19 cellular contexts compared by ENCODE assay signal in genomic region chr4:83214079-83214478, GRCh38.
A peak's percentile ranks its signal among the peaks of the same experiment; 100 is the strongest.
DNase-seq lines count a peak whose midpoint lies in the region; ATAC-seq, FAIRE-seq and TF ChIP-seq lines count a peak whose summit lies in the region.
"Had no signal": no experiment of that assay in that cellular context is flagged by ENCODE, and none has a peak within 500 bp of the region (broad histone marks: within the 10 kb centered on the region; RNA-seq: fewer than 3 reads in every experiment).

No MANE protein-coding gene starts in this region.

- peak overlapping the region in 6 of 10 donors; percentile 5 to 97 (median 58) for H3K27ac Mint-ChIP-seq in naive thymus-derived CD8-positive, alpha-beta T cell
- H3K27ac Mint-ChIP-seq in osteocyte (ENCODE audit: unreplicated experiment): no peak overlapping the region

- no peak overlapping the region for H4K8ac ChIP-seq in IMR-90 (ENCODE audit: low read depth in 2 of 2, low read length in 2 of 2)

- no peak for TF ChIP-seq EP300 in HepG2 (IDR thresholded peaks at IDR 0.05; ENCODE audit: low read depth in 2 of 2, low read length in 2 of 2)
- TF ChIP-seq EP300 in HepG2 (CRISPR knock-in tag; IDR thresholded peaks at IDR 0.05; ENCODE audit: borderline replicate concordance): no peak
- no peak for TF ChIP-seq EP300 in K562 (IDR thresholded peaks at IDR 0.05; ENCODE audit: low read length)

- H2AK9ac ChIP-seq in IMR-90 (replicated peaks; ENCODE audit: low read depth, low read length, poor library complexity): no peak overlapping the region

- H3K4me2 ChIP-seq in HepG2 (ENCODE audit: low read depth, low read length) (no peak overlapping the region), IMR-90 (ENCODE audit: low read depth, low read length) (no peak overlapping the region), K562 (ENCODE audit: insufficient read depth, low read length) (no peak overlapping the region)

- TF ChIP-seq RAD21 in HepG2 (CRISPR knock-in tag; IDR thresholded peaks at IDR 0.05) (no peak), IMR-90 (IDR thresholded peaks at IDR 0.05; ENCODE audit: low read length) (no peak), K562 (CRISPR knock-in tag; conservative IDR thresholded peaks at IDR 0.05 in 1 of 2, IDR thresholded peaks at IDR 0.05 in 1 of 2) (no peak)

- no peak overlapping the region for H3K4me3 Mint-ChIP-seq in naive thymus-derived CD8-positive, alpha-beta T cell
- no peak overlapping the region for H3K4me3 Mint-ChIP-seq in osteocyte (ENCODE audit: unreplicated experiment)

- no peak overlapping the region for H3K14ac ChIP-seq in IMR-90 (replicated peaks; ENCODE audit: low read depth, low read length)

- H3K4me1 ChIP-seq in HepG2 (ENCODE audit: insufficient read depth, low read length) (peaks cover under 1% of the 10 kb centered on the region; the same call in 1 of the 2 replicates), right lobe of liver (no peaks in the 10 kb centered on the region), IMR-90 (ENCODE audit: control insufficient read depth, insufficient read depth, low read length) (no peaks in the 10 kb centered on the region), K562 (replicated peaks in 1 of 2; ENCODE audit: control insufficient read depth in 2 of 2, insufficient read depth in 2 of 2, low read length in 2 of 2) (no peaks in the 10 kb centered on the region; a peak in 1 of 5 replicates), SJCRH30 (no peaks in the 10 kb centered on the region)
- H3K4me1 ChIP-seq: BE2C, HAP-1 had no signal

- FAIRE-seq in HepG2 (lab: Jason Lieb, UNC) (no peak), K562 (lab: Jason Lieb, UNC) (no peak)

- H3K27ac ChIP-seq in HepG2 (ENCODE audit: extremely low read length, insufficient read depth, low read length) (no peak overlapping the region), right lobe of liver (no peak overlapping the region), IMR-90 (ENCODE audit: insufficient read depth, low read length) (no peak overlapping the region), K562 (ENCODE audit: extremely low read depth, low read depth, low read length) (no peak overlapping the region), SJCRH30 (no peak overlapping the region)
- H3K27ac ChIP-seq: GM23248, HL-60 had no signal

- H3K36me3 Mint-ChIP-seq in naive thymus-derived CD8-positive, alpha-beta T cell: no peaks in the 10 kb centered on the region
- H3K36me3 Mint-ChIP-seq in osteocyte (ENCODE audit: unreplicated experiment): no peaks in the 10 kb centered on the region
- H3K36me3 Mint-ChIP-seq: CD4-positive, alpha-beta memory T cell had no signal

- H2AK5ac ChIP-seq in IMR-90 (ENCODE audit: low read depth, low read length): no peak overlapping the region

- H3K27me3 ChIP-seq in HepG2 (ENCODE audit: control insufficient read depth in 1 of 2, insufficient read depth in 2 of 2, low read length in 2 of 2) (no peaks in the 10 kb centered on the region; a peak in 1 of 5 replicates), right lobe of liver (no peaks in the 10 kb centered on the region), IMR-90 (ENCODE audit: control insufficient read depth, insufficient read depth, low read length) (no peaks in the 10 kb centered on the region; the same call in 1 of the 2 replicates), K562 (ENCODE audit: control insufficient read depth in 2 of 2, insufficient read depth in 2 of 2, low read length in 2 of 2) (peaks cover 8 to 18% of the 10 kb centered on the region in 2 experiments; a peak in 4 of 5 replicates), SJCRH30 (no peaks in the 10 kb centered on the region)
- H3K27me3 ChIP-seq: BE2C had no signal

- no peak overlapping the region for H3K56ac ChIP-seq in IMR-90 (ENCODE audit: extremely low read depth, insufficient read depth, low read length)

- no peak overlapping the region for H3K9ac ChIP-seq in HepG2 (ENCODE audit: insufficient read depth, low read depth, low read length)
- H3K9ac ChIP-seq in IMR-90 (ENCODE audit: low read depth, low read length): no peak overlapping the region
- H3K9ac ChIP-seq in K562 (ENCODE audit: insufficient read depth in 1 of 2, low read depth in 2 of 2, low read length in 2 of 2): no peak overlapping the region
- H3K9ac ChIP-seq: GM23248 had no signal

- H3K23ac ChIP-seq in IMR-90 (ENCODE audit: low read depth, low read length): no peak overlapping the region

- H4K91ac ChIP-seq in IMR-90 (ENCODE audit: insufficient read depth, low read depth, low read length): no peak overlapping the region

- intact Hi-C loops in HepG2 (cut with micrococcal nuclease; ENCODE audit: unreplicated experiment): no loop called here
- intact Hi-C loops in right lobe of liver (cut with DNase I): no loop called here
- intact Hi-C loops in IMR-90 (cut with micrococcal nuclease): no loop called here
- intact Hi-C loops in K562 (cut with micrococcal nuclease): no loop called here

- BruUV-seq in HepG2 (replicated peaks; lab: Mats Ljungman, UMichigan) (no TSS peak), IMR-90 (replicated peaks; lab: Mats Ljungman, UMichigan) (no TSS peak), K562 (replicated peaks; lab: Mats Ljungman, UMichigan) (no TSS peak)

- H3K27me3 Mint-ChIP-seq in naive thymus-derived CD8-positive, alpha-beta T cell: no peaks in the 10 kb centered on the region
- H3K27me3 Mint-ChIP-seq in osteocyte (ENCODE audit: unreplicated experiment): no peaks in the 10 kb centered on the region
- H3K27me3 Mint-ChIP-seq: CD4-positive, alpha-beta memory T cell; IgD-negative memory B cell had no signal

- DNase-seq in HepG2 (ENCODE audit: low spot score): no peak
- no peak for DNase-seq in right lobe of liver
- no peak for DNase-seq in IMR-90
- no peak for DNase-seq in K562 (ENCODE audit: extremely low read depth in 1 of 4, low spot score in 3 of 4)
- no peak for DNase-seq in naive thymus-derived CD8-positive, alpha-beta T cell
- DNase-seq in DMS153 (lab: John Stamatoyannopoulos, UW): no peak
- DNase-seq in SJCRH30: no peak
- DNase-seq in osteocyte (ENCODE audit: extremely low spot score, unreplicated experiment): no peak
- DNase-seq: 8988T; BE2C; C1 segment of cervical spinal cord; CD4-positive, alpha-beta memory T cell; DMS79 treated with DMSO at 0.1 percent for 48 hours; GF-D8; GM23248; KG1 had no signal

- no peak overlapping the region for H2BK20ac ChIP-seq in IMR-90 (ENCODE audit: low read depth, low read length)

- CTCF ChIA-PET in HepG2 (lab: Yijun Ruan, JAX; ENCODE audit: low intra/inter-chr PET ratio, low total read pairs) (no interaction called here), IMR-90 (lab: Yijun Ruan, JAX) (no interaction called here), K562 (lab: Yijun Ruan, JAX; ENCODE audit: low intra/inter-chr PET ratio) (no interaction called here)

- H2BK120ac ChIP-seq in IMR-90 (ENCODE audit: low read depth, low read length): no peak overlapping the region

- H3K4me1 Mint-ChIP-seq in naive thymus-derived CD8-positive, alpha-beta T cell: peaks cover 44 to 97% (median 92%) of the 10 kb centered on the region in 4 donors
- peaks cover 5% of the 10 kb centered on the region for H3K4me1 Mint-ChIP-seq in osteocyte (ENCODE audit: unreplicated experiment)

- no peak for TF ChIP-seq CTCF in HepG2 (CRISPR knock-in tag; IDR thresholded peaks at IDR 0.05)
- TF ChIP-seq CTCF in right lobe of liver (IDR thresholded peaks at IDR 0.05): no peak
- TF ChIP-seq CTCF in IMR-90 (conservative IDR thresholded peaks at IDR 0.05; ENCODE audit: low read depth, low read length): no peak
- TF ChIP-seq CTCF in K562 (IDR thresholded peaks at IDR 0.05 in 2 of 3, conservative IDR thresholded peaks at IDR 0.05 in 1 of 3; ENCODE audit: insufficient read depth in 2 of 3, low read depth in 1 of 3, low read length in 3 of 3): no peak
- TF ChIP-seq CTCF in osteocyte (IDR thresholded peaks at IDR 0.05): no peak

- H3K36me3 ChIP-seq in HepG2 (replicated peaks in 1 of 2; ENCODE audit: control insufficient read depth in 1 of 2, insufficient read depth in 2 of 2, low read length in 2 of 2) (no peaks in the 10 kb centered on the region), right lobe of liver (no peaks in the 10 kb centered on the region), IMR-90 (ENCODE audit: control insufficient read depth, insufficient read depth, low read length) (no peaks in the 10 kb centered on the region), K562 (ENCODE audit: control insufficient read depth, insufficient read depth, low read length) (no peaks in the 10 kb centered on the region), SJCRH30 (no peaks in the 10 kb centered on the region)
- H3K36me3 ChIP-seq: BE2C, HAP-1 had no signal

- POLR2A ChIA-PET in HepG2 (lab: Yijun Ruan, JAX) (no interaction called here), IMR-90 (lab: Charles Lee; ENCODE audit: unreplicated experiment) (no interaction called here), K562 (lab: Yijun Ruan, JAX) (no interaction called here)
- POLR2A ChIA-PET in naive thymus-derived CD8-positive, alpha-beta T cell (lab: Charles Lee): interaction anchor here (0.6 to 6.5 kb wide), 2 partner anchors 103 to 122 kb away, joined by 3 to 104 read pairs; partner anchors contain the start of gene PLAC8

- H3K9me3 Mint-ChIP-seq in naive thymus-derived CD8-positive, alpha-beta T cell: peaks cover 0 to 5% (median 0%) of the 10 kb centered on the region in 9 donors
- peaks cover 2% of the 10 kb centered on the region for H3K9me3 Mint-ChIP-seq in osteocyte (ENCODE audit: unreplicated experiment)

- H4K20me1 ChIP-seq in HepG2 (ENCODE audit: insufficient read depth, low read length): no peaks in the 10 kb centered on the region
- no peaks in the 10 kb centered on the region for H4K20me1 ChIP-seq in IMR-90 (ENCODE audit: insufficient read depth, low read length)
- no peaks in the 10 kb centered on the region for H4K20me1 ChIP-seq in K562 (replicated peaks; ENCODE audit: control insufficient read depth, insufficient read depth, low read length)

- no peak overlapping the region for H2BK15ac ChIP-seq in IMR-90 (ENCODE audit: low read depth, low read length)

- H3K9me1 ChIP-seq in IMR-90 (ENCODE audit: insufficient read depth, low read length) (no peaks in the 10 kb centered on the region; the same call in 1 of the 2 replicates), K562 (ENCODE audit: control insufficient read depth, insufficient read depth, low read length) (no peaks in the 10 kb centered on the region)

- dilution Hi-C loops in IMR-90 (cut with HindIII; ENCODE audit: low sequenced_read_pairs, unreplicated experiment): no loop called here

- no peak overlapping the region for H2BK5ac ChIP-seq in IMR-90 (ENCODE audit: low read depth, low read length, poor library complexity, severe bottlenecking)

- H3K79me2 ChIP-seq in HepG2 (ENCODE audit: insufficient read depth, low read length): no peaks in the 10 kb centered on the region
- no peaks in the 10 kb centered on the region for H3K79me2 ChIP-seq in K562 (ENCODE audit: control insufficient read depth, insufficient read depth, low read length)

- in situ Hi-C loops in HepG2 (cut with HindIII; ENCODE audit: extremely low pct_ligation_motif_present, low pct_unique_long_range_greater_than_20kb): no loop called here
- in situ Hi-C loops in IMR-90 (cut with MboI; ENCODE audit: low sequenced_read_pairs): no loop called here
- in situ Hi-C loops in K562 (cut with MboI): no loop called here

- no peaks in the 10 kb centered on the region for H3K79me1 ChIP-seq in IMR-90 (ENCODE audit: low read depth in 1 of 2, low read length in 2 of 2)

- no peak overlapping the region for H4K5ac ChIP-seq in IMR-90 (ENCODE audit: low read depth, low read length)

- H3K4ac ChIP-seq in IMR-90 (ENCODE audit: low read depth, low read length): no peak overlapping the region

- H2AFZ ChIP-seq in HepG2 (ENCODE audit: low read length): no peak overlapping the region
- no peak overlapping the region for H2AFZ ChIP-seq in IMR-90 (replicated peaks; ENCODE audit: low read length, poor library complexity)
- H2AFZ ChIP-seq in K562 (ENCODE audit: low read depth, low read length): no peak overlapping the region
- H2AFZ ChIP-seq: GM23248 had no signal

- ATAC-seq in HepG2 (no peak), right lobe of liver (no peak), IMR-90 (ENCODE audit: low read depth) (no peak), K562 (no peak)
- no peak for ATAC-seq in naive thymus-derived CD8-positive, alpha-beta T cell

- H3K4me3 ChIP-seq in HepG2 (replicated peaks in 1 of 3; ENCODE audit: insufficient read depth in 1 of 3, low read depth in 2 of 3, low read length in 3 of 3) (no peak overlapping the region), right lobe of liver (no peak overlapping the region), IMR-90 (ENCODE audit: insufficient read depth, low read depth, low read length) (no peak overlapping the region), K562 (no peak overlapping the region), SJCRH30 (no peak overlapping the region)
- H3K4me3 ChIP-seq: GM23248, HAP-1 had no signal

- H3K9me3 ChIP-seq in HepG2 (ENCODE audit: low read length): no peaks in the 10 kb centered on the region
- no peaks in the 10 kb centered on the region for H3K9me3 ChIP-seq in right lobe of liver
- H3K9me3 ChIP-seq in IMR-90 (ENCODE audit: control insufficient read depth, insufficient read depth, low read length): peaks cover 6% of the 10 kb centered on the region
- H3K9me3 ChIP-seq in K562 (replicated peaks; ENCODE audit: control insufficient read depth, insufficient read depth, low read depth, low read length): no peaks in the 10 kb centered on the region; the same call in 1 of the 2 replicates
- peaks cover 11% of the 10 kb centered on the region for H3K9me3 ChIP-seq in SJCRH30 (replicated peaks)
- H3K9me3 ChIP-seq: BE2C, HAP-1 had no signal

- TF ChIP-seq POLR2A in HepG2 (IDR thresholded peaks at IDR 0.05; ENCODE audit: insufficient read depth in 1 of 2, low read depth in 2 of 2, low read length in 2 of 2) (no peak), right lobe of liver (IDR thresholded peaks at IDR 0.05) (no peak), IMR-90 (IDR thresholded peaks at IDR 0.05; ENCODE audit: low read depth, low read length) (no peak), K562 (conservative IDR thresholded peaks at IDR 0.05) (no peak)

- no peak overlapping the region for H3K18ac ChIP-seq in IMR-90 (ENCODE audit: low read depth, low read length)

Comparison
In these comparisons a context has a peak if more than half of its experiments do, and no peak if none do; other contexts are left out.
1. Of the 241 proteins assayed by ChIP-seq in both HepG2 and K562: peak only in HepG2: MAFF; only in K562: none; in both: MAFK; in neither: 239.